Comparison of ENCODE assay signal across 14 cellular contexts in genomic region chr3:89380006-89380405, GRCh38.
DNase-seq lines count a peak whose midpoint lies in the region; TF ChIP-seq lines count a peak whose summit lies in the region.
"Had no signal": no experiment of that assay in that cellular context is flagged by ENCODE, and none has a peak within 500 bp of the region (broad histone marks: within the 10 kb centered on the region; RNA-seq: fewer than 3 reads in every experiment).

No MANE protein-coding gene starts in this region.

- TF ChIP-seq POLR2A in ovary (IDR thresholded peaks at IDR 0.05) = no peak

- H3K4me3 ChIP-seq in ovary (no peak overlapping the region), MG63 (no peak overlapping the region)
- H3K4me3 ChIP-seq: dorsolateral prefrontal cortex, gastroesophageal sphincter had no signal

- H3K27me3 ChIP-seq in ovary (no peaks in the 10 kb centered on the region), MG63 (0 out of 2 replicates have a peak, but pooled peaks cover 2% of the 10 kb centered on the region)
- H3K27me3 ChIP-seq: BE2C, dorsolateral prefrontal cortex, gastroesophageal sphincter had no signal

- no peak for TF ChIP-seq EP300 in ovary (IDR thresholded peaks at IDR 0.05)

- no peak overlapping the region for H3K27ac ChIP-seq in ovary
- H3K27ac ChIP-seq: dorsolateral prefrontal cortex, gastroesophageal sphincter had no signal

- TF ChIP-seq CTCF in ovary (IDR thresholded peaks at IDR 0.05) = no peak

- H3K9me3 ChIP-seq in ovary (no peaks in the 10 kb centered on the region), MG63 (no peaks in the 10 kb centered on the region)
- H3K9me3 ChIP-seq: BE2C, gastroesophageal sphincter had no signal

- intact Hi-C loops in ovary (cut with DNase I) = no loop called here

- peak; percentile 11 for DNase-seq in ELR (ENCODE audit: low read depth)
- peak; percentile 31 for DNase-seq in NCI-H226
- peak; percentile 26 for DNase-seq in dedifferentiated amniotic fluid mesenchymal stem cell (ENCODE audit: extremely low spot score)
- DNase-seq in kidney tubule cell (ENCODE audit: low spot score) = peak; percentile 4
- DNase-seq in ovary = no peak
- no peak for DNase-seq in SKM-1 treated with dmso at 0.1 percent for 144 hours (lab: John Stamatoyannopoulos, UW; ENCODE audit: unreplicated experiment)
- no peak for DNase-seq in stimulated activated CD4-positive, alpha-beta T cell treated with anti-CD3 and anti-CD28 coated beads, Interleukin-1b, Interleukin-23, amount 100 ng/mL, for 48 hours
- no peak for DNase-seq in MG63
- DNase-seq: BE2C, dorsolateral prefrontal cortex, NCI-H1694, NCI-H510A, substantia nigra had no signal

- 90 to 91% (median 91%) methylated on average over 4 of the region's 4 CpGs for WGBS in ovary, 3 donors

- H3K36me3 ChIP-seq in ovary (no peaks in the 10 kb centered on the region), MG63 (no peaks in the 10 kb centered on the region)
- H3K36me3 ChIP-seq: BE2C, gastroesophageal sphincter had no signal

- no peaks in the 10 kb centered on the region for H3K4me1 ChIP-seq in ovary (ENCODE audit: insufficient read depth)
- H3K4me1 ChIP-seq: BE2C, gastroesophageal sphincter had no signal

Comparison
In these comparisons a context has a peak if more than half of its experiments do, and no peak if none do; other contexts are left out.
1. DNase-seq: peak in ELR (single experiment), NCI-H226 (single experiment), dedifferentiated amniotic fluid mesenchymal stem cell (single experiment) and kidney tubule cell (single experiment); none in ovary (0 of 5), SKM-1 treated with dmso at 0.1 percent for 144 hours (single experiment), stimulated activated CD4-positive, alpha-beta T cell treated with anti-CD3 and anti-CD28 coated beads, Interleukin-1b, Interleukin-23, amount 100 ng/mL, for 48 hours (single experiment) and MG63 (single experiment).